ENCODE assay signal across 1 cellular context in the genomic region with DNA sequence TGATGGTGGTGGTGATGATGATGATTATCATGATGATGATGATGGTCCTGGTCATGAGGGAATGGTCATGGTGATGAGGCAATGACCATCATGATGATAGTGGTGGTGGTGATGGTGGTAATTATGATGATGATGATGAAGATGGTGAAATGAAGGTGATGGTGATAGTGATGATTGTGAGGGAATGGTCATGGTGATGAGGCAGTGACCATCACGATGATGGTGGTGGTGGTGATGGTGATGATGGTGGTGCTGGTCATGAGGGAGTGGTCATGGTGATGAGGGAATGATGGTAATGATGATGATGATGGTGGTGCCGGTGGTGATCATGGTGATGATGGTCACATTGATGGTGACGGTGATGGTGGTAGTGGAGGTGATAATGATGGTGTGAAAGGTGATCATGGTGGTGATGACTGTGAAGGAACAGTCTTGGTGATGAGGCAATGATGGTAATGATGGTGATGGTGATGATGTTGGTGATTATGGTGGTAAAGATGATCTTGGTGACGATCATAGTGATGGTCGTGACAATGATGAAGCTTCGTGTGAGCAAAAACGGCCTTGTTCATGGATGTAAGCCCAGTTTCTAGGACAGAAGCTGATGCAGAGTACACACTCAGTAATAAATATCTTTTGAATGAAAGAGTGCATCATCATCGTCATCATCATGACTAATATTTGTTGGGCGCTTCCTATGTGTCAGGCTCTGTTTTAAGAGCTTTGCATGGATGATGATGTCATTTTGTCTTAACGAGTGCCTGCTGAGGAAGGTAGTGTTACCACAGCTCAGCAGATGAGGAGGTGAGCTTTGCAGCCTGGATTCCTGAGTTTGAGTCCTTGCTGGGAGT.
A peak's percentile ranks its signal among the peaks of the same experiment; 100 is the strongest.
TF ChIP-seq lines count a peak whose summit lies in the region.

No MANE protein-coding gene starts in this region.

TF ChIP-seq in HepG2, 621 proteins besides CTCF, POLR2A, EP300 and RAD21:
- 0 out of 2 replicates have a peak, but pooled peaks have one; percentile 48 for TF ChIP-seq ZBTB21 (CRISPR knock-in tag; IDR thresholded peaks at IDR 0.05)
- TF ChIP-seq, protein P1, sequence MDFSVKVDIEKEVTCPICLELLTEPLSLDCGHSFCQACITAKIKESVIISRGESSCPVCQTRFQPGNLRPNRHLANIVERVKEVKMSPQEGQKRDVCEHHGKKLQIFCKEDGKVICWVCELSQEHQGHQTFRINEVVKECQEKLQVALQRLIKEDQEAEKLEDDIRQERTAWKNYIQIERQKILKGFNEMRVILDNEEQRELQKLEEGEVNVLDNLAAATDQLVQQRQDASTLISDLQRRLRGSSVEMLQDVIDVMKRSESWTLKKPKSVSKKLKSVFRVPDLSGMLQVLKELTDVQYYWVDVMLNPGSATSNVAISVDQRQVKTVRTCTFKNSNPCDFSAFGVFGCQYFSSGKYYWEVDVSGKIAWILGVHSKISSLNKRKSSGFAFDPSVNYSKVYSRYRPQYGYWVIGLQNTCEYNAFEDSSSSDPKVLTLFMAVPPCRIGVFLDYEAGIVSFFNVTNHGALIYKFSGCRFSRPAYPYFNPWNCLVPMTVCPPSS (IDR thresholded peaks at IDR 0.05) = 0 out of 2 replicates have a peak, but pooled peaks have one; percentile 13
- no peak for TF ChIP-seq NR2F1 (CRISPR knock-in tag; IDR thresholded peaks at IDR 0.05)
- TF ChIP-seq NBN (conservative IDR thresholded peaks at IDR 0.05) = no peak
- no peak for TF ChIP-seq SP2 (CRISPR knock-in tag; IDR thresholded peaks at IDR 0.05)
- TF ChIP-seq CREB1 (IDR thresholded peaks at IDR 0.05) = peak; percentile 97
- no peak for TF ChIP-seq CREB1 (CRISPR knock-in tag; IDR thresholded peaks at IDR 0.05)
- 0 out of 2 replicates have a peak, but pooled peaks have one; percentile 47 for TF ChIP-seq SOX6 (IDR thresholded peaks at IDR 0.05)
- TF ChIP-seq SOX6 (CRISPR knock-in tag; IDR thresholded peaks at IDR 0.05) = no peak
- TF ChIP-seq ATF7 (IDR thresholded peaks at IDR 0.05) = peak; percentile 80
- no peak for TF ChIP-seq ATF7 (CRISPR knock-in tag; IDR thresholded peaks at IDR 0.05)
- TF ChIP-seq ZNF282 (IDR thresholded peaks at IDR 0.05; ENCODE audit: partially characterized antibody) = peak; percentile 58
- no peak for TF ChIP-seq POGZ (CRISPR knock-in tag; IDR thresholded peaks at IDR 0.05)
- TF ChIP-seq KDM3A (CRISPR knock-in tag; IDR thresholded peaks at IDR 0.05; ENCODE audit: low read depth) = no peak
- TF ChIP-seq SIN3B (IDR thresholded peaks at IDR 0.05; ENCODE audit: low read length) = no peak
- no peak for TF ChIP-seq PHB2 (IDR thresholded peaks at IDR 0.05; ENCODE audit: partially characterized antibody)
- no peak for TF ChIP-seq ESRRA (CRISPR knock-in tag; IDR thresholded peaks at IDR 0.05; ENCODE audit: low read depth)
- no peak for TF ChIP-seq FOXJ3 (CRISPR knock-in tag; IDR thresholded peaks at IDR 0.05; ENCODE audit: borderline replicate concordance)
